In genomic region chr13:110664074-110664473, GRCh38 we compare ENCODE assay signal across 1 cellular context.
TF ChIP-seq lines count a peak whose summit lies in the region.

No MANE protein-coding gene starts in this region.

TF ChIP-seq in HepG2, 621 proteins besides CTCF, POLR2A, EP300 and RAD21:
- TF ChIP-seq SYNCRIP (IDR thresholded peaks at IDR 0.05; ENCODE audit: insufficient read depth, low read depth, low read length) (no peak), E2F5 (CRISPR knock-in tag; conservative IDR thresholded peaks at IDR 0.05) (no peak), ZNF282 (IDR thresholded peaks at IDR 0.05; ENCODE audit: partially characterized antibody) (no peak), FUBP1 (CRISPR knock-in tag; IDR thresholded peaks at IDR 0.05; ENCODE audit: borderline replicate concordance) (no peak), ZNF839 (CRISPR knock-in tag; IDR thresholded peaks at IDR 0.05; ENCODE audit: borderline replicate concordance) (no peak), ZNF563 (CRISPR knock-in tag; IDR thresholded peaks at IDR 0.05) (no peak), ZNF597 (CRISPR knock-in tag; IDR thresholded peaks at IDR 0.05) (no peak), ZNF556 (CRISPR knock-in tag; IDR thresholded peaks at IDR 0.05; ENCODE audit: borderline replicate concordance) (no peak), RBFOX2 (IDR thresholded peaks at IDR 0.05; ENCODE audit: low read depth, low read length) (no peak), AHDC1 (CRISPR knock-in tag; IDR thresholded peaks at IDR 0.05; ENCODE audit: borderline replicate concordance) (no peak), ZNF788 (CRISPR knock-in tag; IDR thresholded peaks at IDR 0.05; ENCODE audit: borderline replicate concordance) (no peak), IRF2 (CRISPR knock-in tag; IDR thresholded peaks at IDR 0.05) (no peak), RNF219 (CRISPR knock-in tag; IDR thresholded peaks at IDR 0.05) (no peak), EEA1 (CRISPR knock-in tag; IDR thresholded peaks at IDR 0.05; ENCODE audit: borderline replicate concordance) (no peak), ONECUT2 (CRISPR knock-in tag; IDR thresholded peaks at IDR 0.05) (no peak), ZNF558 (CRISPR knock-in tag; IDR thresholded peaks at IDR 0.05; ENCODE audit: borderline replicate concordance) (no peak), NR0B2 (CRISPR knock-in tag; IDR thresholded peaks at IDR 0.05) (no peak), MTA1 (CRISPR knock-in tag; IDR thresholded peaks at IDR 0.05; ENCODE audit: borderline replicate concordance) (no peak), NR2F6 (IDR thresholded peaks at IDR 0.05) (no peak), NR2F6 (CRISPR knock-in tag; IDR thresholded peaks at IDR 0.05) (no peak)
TF ChIP-seq in HepG2: peak in this region for 0.
